Comparison of ENCODE assay signal across 1 cellular context in the genomic region with DNA sequence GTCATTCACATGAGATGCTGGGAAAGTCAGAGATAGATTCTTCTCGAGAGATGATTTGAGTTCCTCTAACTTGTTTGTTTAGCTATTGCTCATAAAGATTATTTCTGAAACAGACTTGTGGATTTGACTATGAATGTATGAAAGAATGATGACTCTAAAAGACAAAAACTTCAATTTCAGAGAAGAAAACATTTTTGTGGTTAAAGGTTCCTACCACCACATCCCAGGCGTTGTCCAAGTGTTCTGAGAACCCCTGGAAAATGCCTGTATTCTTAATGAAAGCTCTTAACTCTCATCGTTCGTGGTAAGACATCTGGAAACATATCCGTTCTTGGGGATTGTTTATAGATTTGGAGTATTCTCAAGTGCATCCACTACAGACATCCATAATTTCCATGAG.
TF ChIP-seq lines count a peak whose summit lies in the region.

No MANE protein-coding gene starts in this region.

TF ChIP-seq in GM23338, 12 proteins besides CTCF, POLR2A, EP300 and RAD21:
- TF ChIP-seq CREB1 (CRISPR knock-in tag; IDR thresholded peaks at IDR 0.05; ENCODE audit: low read depth) (no peak), NANOG (IDR thresholded peaks at IDR 0.05; ENCODE audit: borderline replicate concordance) (no peak), ZNF114 (CRISPR knock-in tag; IDR thresholded peaks at IDR 0.05) (no peak), JUNB (IDR thresholded peaks at IDR 0.05; ENCODE audit: unreplicated experiment) (no peak), ZNF331 (CRISPR knock-in tag; IDR thresholded peaks at IDR 0.05; ENCODE audit: low read depth) (no peak), EZH2 (IDR thresholded peaks at IDR 0.05; ENCODE audit: low read depth, unreplicated experiment) (no peak), STAT1 (IDR thresholded peaks at IDR 0.05; ENCODE audit: unreplicated experiment) (no peak), POLR2AphosphoS5 (IDR thresholded peaks at IDR 0.05; ENCODE audit: low read depth) (no peak), EZH2phosphoT487 (IDR thresholded peaks at IDR 0.05; ENCODE audit: unreplicated experiment) (no peak)
- TF ChIP-seq, protein P1, sequence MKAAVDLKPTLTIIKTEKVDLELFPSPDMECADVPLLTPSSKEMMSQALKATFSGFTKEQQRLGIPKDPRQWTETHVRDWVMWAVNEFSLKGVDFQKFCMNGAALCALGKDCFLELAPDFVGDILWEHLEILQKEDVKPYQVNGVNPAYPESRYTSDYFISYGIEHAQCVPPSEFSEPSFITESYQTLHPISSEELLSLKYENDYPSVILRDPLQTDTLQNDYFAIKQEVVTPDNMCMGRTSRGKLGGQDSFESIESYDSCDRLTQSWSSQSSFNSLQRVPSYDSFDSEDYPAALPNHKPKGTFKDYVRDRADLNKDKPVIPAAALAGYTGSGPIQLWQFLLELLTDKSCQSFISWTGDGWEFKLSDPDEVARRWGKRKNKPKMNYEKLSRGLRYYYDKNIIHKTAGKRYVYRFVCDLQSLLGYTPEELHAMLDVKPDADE (IDR thresholded peaks at IDR 0.05): no peak
- TF ChIP-seq, protein P2, sequence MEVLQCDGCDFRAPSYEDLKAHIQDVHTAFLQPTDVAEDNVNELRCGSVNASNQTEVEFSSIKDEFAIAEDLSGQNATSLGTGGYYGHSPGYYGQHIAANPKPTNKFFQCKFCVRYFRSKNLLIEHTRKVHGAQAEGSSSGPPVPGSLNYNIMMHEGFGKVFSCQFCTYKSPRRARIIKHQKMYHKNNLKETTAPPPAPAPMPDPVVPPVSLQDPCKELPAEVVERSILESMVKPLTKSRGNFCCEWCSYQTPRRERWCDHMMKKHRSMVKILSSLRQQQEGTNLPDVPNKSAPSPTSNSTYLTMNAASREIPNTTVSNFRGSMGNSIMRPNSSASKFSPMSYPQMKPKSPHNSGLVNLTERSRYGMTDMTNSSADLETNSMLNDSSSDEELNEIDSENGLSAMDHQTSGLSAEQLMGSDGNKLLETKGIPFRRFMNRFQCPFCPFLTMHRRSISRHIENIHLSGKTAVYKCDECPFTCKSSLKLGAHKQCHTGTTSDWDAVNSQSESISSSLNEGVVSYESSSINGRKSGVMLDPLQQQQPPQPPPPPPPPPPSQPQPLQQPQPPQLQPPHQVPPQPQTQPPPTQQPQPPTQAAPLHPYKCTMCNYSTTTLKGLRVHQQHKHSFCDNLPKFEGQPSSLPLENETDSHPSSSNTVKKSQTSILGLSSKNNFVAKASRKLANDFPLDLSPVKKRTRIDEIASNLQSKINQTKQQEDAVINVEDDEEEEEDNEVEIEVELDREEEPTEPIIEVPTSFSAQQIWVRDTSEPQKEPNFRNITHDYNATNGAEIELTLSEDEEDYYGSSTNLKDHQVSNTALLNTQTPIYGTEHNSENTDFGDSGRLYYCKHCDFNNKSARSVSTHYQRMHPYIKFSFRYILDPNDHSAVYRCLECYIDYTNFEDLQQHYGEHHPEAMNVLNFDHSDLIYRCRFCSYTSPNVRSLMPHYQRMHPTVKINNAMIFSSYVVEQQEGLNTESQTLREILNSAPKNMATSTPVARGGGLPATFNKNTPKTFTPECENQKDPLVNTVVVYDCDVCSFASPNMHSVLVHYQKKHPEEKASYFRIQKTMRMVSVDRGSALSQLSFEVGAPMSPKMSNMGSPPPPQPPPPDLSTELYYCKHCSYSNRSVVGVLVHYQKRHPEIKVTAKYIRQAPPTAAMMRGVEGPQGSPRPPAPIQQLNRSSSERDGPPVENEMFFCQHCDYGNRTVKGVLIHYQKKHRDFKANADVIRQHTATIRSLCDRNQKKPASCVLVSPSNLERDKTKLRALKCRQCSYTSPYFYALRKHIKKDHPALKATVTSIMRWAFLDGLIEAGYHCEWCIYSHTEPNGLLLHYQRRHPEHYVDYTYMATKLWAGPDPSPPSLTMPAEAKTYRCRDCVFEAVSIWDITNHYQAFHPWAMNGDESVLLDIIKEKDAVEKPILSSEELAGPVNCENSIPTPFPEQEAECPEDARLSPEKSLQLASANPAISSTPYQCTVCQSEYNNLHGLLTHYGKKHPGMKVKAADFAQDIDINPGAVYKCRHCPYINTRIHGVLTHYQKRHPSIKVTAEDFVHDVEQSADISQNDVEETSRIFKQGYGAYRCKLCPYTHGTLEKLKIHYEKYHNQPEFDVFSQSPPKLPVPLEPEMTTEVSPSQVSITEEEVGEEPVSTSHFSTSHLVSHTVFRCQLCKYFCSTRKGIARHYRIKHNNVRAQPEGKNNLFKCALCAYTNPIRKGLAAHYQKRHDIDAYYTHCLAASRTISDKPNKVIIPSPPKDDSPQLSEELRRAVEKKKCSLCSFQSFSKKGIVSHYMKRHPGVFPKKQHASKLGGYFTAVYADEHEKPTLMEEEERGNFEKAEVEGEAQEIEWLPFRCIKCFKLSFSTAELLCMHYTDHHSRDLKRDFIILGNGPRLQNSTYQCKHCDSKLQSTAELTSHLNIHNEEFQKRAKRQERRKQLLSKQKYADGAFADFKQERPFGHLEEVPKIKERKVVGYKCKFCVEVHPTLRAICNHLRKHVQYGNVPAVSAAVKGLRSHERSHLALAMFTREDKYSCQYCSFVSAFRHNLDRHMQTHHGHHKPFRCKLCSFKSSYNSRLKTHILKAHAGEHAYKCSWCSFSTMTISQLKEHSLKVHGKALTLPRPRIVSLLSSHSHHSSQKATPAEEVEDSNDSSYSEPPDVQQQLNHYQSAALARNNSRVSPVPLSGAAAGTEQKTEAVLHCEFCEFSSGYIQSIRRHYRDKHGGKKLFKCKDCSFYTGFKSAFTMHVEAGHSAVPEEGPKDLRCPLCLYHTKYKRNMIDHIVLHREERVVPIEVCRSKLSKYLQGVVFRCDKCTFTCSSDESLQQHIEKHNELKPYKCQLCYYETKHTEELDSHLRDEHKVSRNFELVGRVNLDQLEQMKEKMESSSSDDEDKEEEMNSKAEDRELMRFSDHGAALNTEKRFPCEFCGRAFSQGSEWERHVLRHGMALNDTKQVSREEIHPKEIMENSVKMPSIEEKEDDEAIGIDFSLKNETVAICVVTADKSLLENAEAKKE (CRISPR knock-in tag; IDR thresholded peaks at IDR 0.05): no peak
- TF ChIP-seq, protein P3, sequence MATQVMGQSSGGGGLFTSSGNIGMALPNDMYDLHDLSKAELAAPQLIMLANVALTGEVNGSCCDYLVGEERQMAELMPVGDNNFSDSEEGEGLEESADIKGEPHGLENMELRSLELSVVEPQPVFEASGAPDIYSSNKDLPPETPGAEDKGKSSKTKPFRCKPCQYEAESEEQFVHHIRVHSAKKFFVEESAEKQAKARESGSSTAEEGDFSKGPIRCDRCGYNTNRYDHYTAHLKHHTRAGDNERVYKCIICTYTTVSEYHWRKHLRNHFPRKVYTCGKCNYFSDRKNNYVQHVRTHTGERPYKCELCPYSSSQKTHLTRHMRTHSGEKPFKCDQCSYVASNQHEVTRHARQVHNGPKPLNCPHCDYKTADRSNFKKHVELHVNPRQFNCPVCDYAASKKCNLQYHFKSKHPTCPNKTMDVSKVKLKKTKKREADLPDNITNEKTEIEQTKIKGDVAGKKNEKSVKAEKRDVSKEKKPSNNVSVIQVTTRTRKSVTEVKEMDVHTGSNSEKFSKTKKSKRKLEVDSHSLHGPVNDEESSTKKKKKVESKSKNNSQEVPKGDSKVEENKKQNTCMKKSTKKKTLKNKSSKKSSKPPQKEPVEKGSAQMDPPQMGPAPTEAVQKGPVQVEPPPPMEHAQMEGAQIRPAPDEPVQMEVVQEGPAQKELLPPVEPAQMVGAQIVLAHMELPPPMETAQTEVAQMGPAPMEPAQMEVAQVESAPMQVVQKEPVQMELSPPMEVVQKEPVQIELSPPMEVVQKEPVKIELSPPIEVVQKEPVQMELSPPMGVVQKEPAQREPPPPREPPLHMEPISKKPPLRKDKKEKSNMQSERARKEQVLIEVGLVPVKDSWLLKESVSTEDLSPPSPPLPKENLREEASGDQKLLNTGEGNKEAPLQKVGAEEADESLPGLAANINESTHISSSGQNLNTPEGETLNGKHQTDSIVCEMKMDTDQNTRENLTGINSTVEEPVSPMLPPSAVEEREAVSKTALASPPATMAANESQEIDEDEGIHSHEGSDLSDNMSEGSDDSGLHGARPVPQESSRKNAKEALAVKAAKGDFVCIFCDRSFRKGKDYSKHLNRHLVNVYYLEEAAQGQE (IDR thresholded peaks at IDR 0.05; ENCODE audit: unreplicated experiment): no peak
